8 cellular contexts compared by ENCODE assay signal in the genomic region with DNA sequence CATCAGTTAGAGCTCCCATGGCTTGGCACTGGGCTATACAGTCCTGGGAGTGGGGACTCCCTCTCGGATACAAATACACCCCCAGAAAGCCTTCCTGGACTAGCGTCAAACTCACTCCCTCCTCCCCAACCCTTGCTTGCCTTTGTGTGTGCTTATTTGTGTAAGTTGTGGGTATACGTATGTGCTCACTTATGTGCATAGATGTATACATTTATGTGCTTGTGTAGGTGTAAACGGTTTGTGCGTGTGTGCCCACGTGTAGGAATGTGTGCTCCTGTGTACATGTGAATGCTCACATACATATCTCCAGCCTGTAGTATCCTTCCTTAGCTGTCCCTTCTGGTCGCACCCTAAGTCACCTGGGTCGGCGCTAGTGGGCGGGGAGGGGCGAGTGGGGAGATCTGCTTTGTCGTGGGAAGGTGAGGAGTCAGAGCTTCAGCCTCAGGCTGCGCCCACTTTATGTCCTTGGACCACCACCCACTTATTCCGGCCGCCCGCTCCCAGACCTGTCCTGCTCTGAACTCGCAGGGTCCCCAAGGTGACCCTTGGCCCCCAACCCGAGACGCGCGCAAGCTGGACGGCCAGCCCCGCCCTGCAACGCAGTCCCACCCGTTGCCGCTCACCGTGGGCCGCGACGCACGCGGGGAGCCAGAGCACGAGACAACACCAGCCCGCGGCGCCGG. TPM values are rescaled to one million over a fixed set of nuclear protein-coding genes. Genes with fewer than 3 reads are reported as not detected.
DNase-seq lines count a peak whose midpoint lies in the region; ATAC-seq, FAIRE-seq and TF ChIP-seq lines count a peak whose summit lies in the region.

No MANE protein-coding gene starts in this region.

- H3K14ac ChIP-seq in trophoblast cell (ENCODE audit: low read length) = peak overlapping the region; percentile 13

- H3K79me1 ChIP-seq in trophoblast cell (ENCODE audit: low read length) = peaks cover 13% of the 10 kb centered on the region

- no peak overlapping the region for H2AK5ac ChIP-seq in trophoblast cell (ENCODE audit: low read length)

- no peaks in the 10 kb centered on the region for H3K9me3 ChIP-seq in trophoblast cell (ENCODE audit: insufficient read depth, low read depth, low read length)

- peak overlapping the region; percentile 70 for H3K9ac ChIP-seq in trophoblast cell (ENCODE audit: low read length)

- no peaks in the 10 kb centered on the region for H3K27me3 Mint-ChIP-seq in activated B cell treated with CpG ODN at 0.5 μM for 24 hours

- TF ChIP-seq CTCF in activated B cell treated with CpG ODN at 0.5 μM for 24 hours (IDR thresholded peaks at IDR 0.05) (no peak), fibroblast of pulmonary artery (IDR thresholded peaks at IDR 0.05; ENCODE audit: low read length, missing control alignments) (no peak)

- H4K91ac ChIP-seq in trophoblast cell (ENCODE audit: low read depth, low read length) = no peak overlapping the region

- H3K9me3 Mint-ChIP-seq in activated B cell treated with CpG ODN at 0.5 μM for 24 hours = no peaks in the 10 kb centered on the region

- CTCF ChIA-PET in activated B cell treated with CpG ODN at 0.5 μM for 24 hours (lab: Charles Lee) = interaction anchor here (1.6 to 2.8 kb wide), 4 partner anchors 20 to 154 kb away, joined by 4 to 23 read pairs (median 8); a partner anchor contains a TSS

- H2BK120ac ChIP-seq in trophoblast cell (ENCODE audit: insufficient read depth, low read length, poor library complexity) = no peak overlapping the region

- H2BK12ac ChIP-seq in trophoblast cell (ENCODE audit: low read length) = no peak overlapping the region

- H3K36me3 Mint-ChIP-seq in activated B cell treated with CpG ODN at 0.5 μM for 24 hours (ENCODE audit: low read depth) = peaks cover 26% of the 10 kb centered on the region

- no peak overlapping the region for H2BK5ac ChIP-seq in trophoblast cell (ENCODE audit: low read depth, low read length, poor library complexity)

- intact Hi-C loops in Right ventricle myocardium superior (cut with DNase I) (no loop called here), Right ventricle myocardium inferior (cut with DNase I) (no loop called here), activated B cell treated with CpG ODN at 0.5 μM for 24 hours (cut with micrococcal nuclease) (loop anchor here (1.0 to 5.0 kb wide), 7 partner anchors 18 to 1900 kb away; a partner anchor contains a TSS)

- FAIRE-seq in GM19239 (lab: Jason Lieb, UNC) = no peak

- peak overlapping the region; percentile 41 for H4K8ac ChIP-seq in trophoblast cell (ENCODE audit: low read depth, low read length)

- H2AFZ ChIP-seq in trophoblast cell (ENCODE audit: insufficient read depth, low read length, poor library complexity) = peak overlapping the region; percentile 75

- H3K27ac Mint-ChIP-seq in activated B cell treated with CpG ODN at 0.5 μM for 24 hours = no peak overlapping the region

- H4K12ac ChIP-seq in trophoblast cell (ENCODE audit: low read depth, low read length) = no peak overlapping the region

- no CpG with 5 or more reads among the region's 37 CpGs for WGBS in trophoblast cell (ENCODE audit: extremely low coverage, insufficient coverage, insufficient read length)

- ATAC-seq in Right ventricle myocardium superior (ENCODE audit: poor library complexity) = peak; percentile 0
- ATAC-seq in Right ventricle myocardium inferior = no peak
- peak; percentile 15 for ATAC-seq in HG03354 (IDR thresholded peaks at IDR 0.05; ENCODE audit: poor library complexity, severe bottlenecking, unreplicated experiment)
- no peak for ATAC-seq in activated B cell treated with CpG ODN at 0.5 μM for 24 hours (ENCODE audit: low read depth)

- H3K27ac ChIP-seq in trophoblast cell (ENCODE audit: low read depth, low read length) = no peak overlapping the region

- POLR2A ChIA-PET in activated B cell treated with CpG ODN at 0.5 μM for 24 hours (lab: Charles Lee) = interaction anchor here (0.6 to 4.5 kb wide), 14 partner anchors 17 to 1421 kb away, joined by 3 to 51 read pairs (median 9); a partner anchor contains a TSS

- peaks cover 11 to 12% of the 10 kb centered on the region in 2 experiments for H3K4me1 ChIP-seq in trophoblast cell (ENCODE audit: control insufficient read depth in 1 of 2, insufficient read depth in 2 of 2, low read length in 2 of 2)

- peaks cover 37% of the 10 kb centered on the region for H3K4me1 Mint-ChIP-seq in activated B cell treated with CpG ODN at 0.5 μM for 24 hours

- no peaks in the 10 kb centered on the region for H3K27me3 ChIP-seq in trophoblast cell (ENCODE audit: insufficient read depth, low read length)

- no peak for DNase-seq in Right ventricle myocardium superior
- no peak for DNase-seq in Right ventricle myocardium inferior (ENCODE audit: missing footprints)
- DNase-seq in activated B cell treated with CpG ODN at 0.5 μM for 24 hours = no peak
- DNase-seq in fibroblast of pulmonary artery (ENCODE audit: low read depth) = no peak
- peak in 1 of 2 donors; percentile 14 for DNase-seq in trophoblast cell
- DNase-seq in GM19239 (ENCODE audit: insufficient read length, low spot score) = no peak
- DNase-seq in NCI-H1417 treated with DMSO at 0.1 percent for 48 hours (lab: John Stamatoyannopoulos, UW) = no peak

- H3K4ac ChIP-seq in trophoblast cell (ENCODE audit: low read depth, low read length) = no peak overlapping the region

- H3K18ac ChIP-seq in trophoblast cell (ENCODE audit: low read length) = peak overlapping the region; percentile 56

- peaks cover 22% of the 10 kb centered on the region for H3K79me2 ChIP-seq in trophoblast cell (ENCODE audit: control insufficient read depth, insufficient read depth, low read length, poor library complexity)

- H3K36me3 ChIP-seq in trophoblast cell (ENCODE audit: control insufficient read depth in 1 of 2, insufficient read depth in 2 of 2, low read length in 2 of 2) = peaks cover 1 to 14% of the 10 kb centered on the region in 2 experiments

- peak overlapping the region; percentile 77 for H3K4me2 ChIP-seq in trophoblast cell (ENCODE audit: low read length)

- H3K23ac ChIP-seq in trophoblast cell (ENCODE audit: low read length) = no peak overlapping the region

- H3K4me3 ChIP-seq in fibroblast of pulmonary artery (replicated peaks; ENCODE audit: low read depth, low read length) = peak overlapping the region; percentile 95
- H3K4me3 ChIP-seq in trophoblast cell (ENCODE audit: low read depth, low read length) = peak overlapping the region; percentile 91

- peak overlapping the region; percentile 95 for H3K4me3 Mint-ChIP-seq in activated B cell treated with CpG ODN at 0.5 μM for 24 hours

RNA-seq across cellular contexts. Expression of a gene that starts 0.4 kb away (rescaled TPM):
- 91.6 TPM for total RNA-seq in Right ventricle myocardium superior
- total RNA-seq in Right ventricle myocardium inferior = 88.3 TPM
- total RNA-seq in activated B cell treated with CpG ODN at 0.5 μM for 24 hours = 4.6 and 4.7 TPM in 2 replicates
- polyA plus RNA-seq in trophoblast cell (2013) = 14.9 and 15.3 TPM in 2 replicates

RNA-seq across cellular contexts. Expression of a gene that starts 1.5 kb away (rescaled TPM):
- total RNA-seq in Right ventricle myocardium superior = 194 TPM
- total RNA-seq in Right ventricle myocardium inferior = 212 TPM
- total RNA-seq in activated B cell treated with CpG ODN at 0.5 μM for 24 hours = 295 and 307 TPM in 2 replicates
- polyA plus RNA-seq in trophoblast cell (2013) = 331 and 367 TPM in 2 replicates

RNA-seq across cellular contexts. Expression of a gene that starts 18.6 kb away (rescaled TPM):
- total RNA-seq in Right ventricle myocardium superior (15.5 TPM), Right ventricle myocardium inferior (16.8 TPM), activated B cell treated with CpG ODN at 0.5 μM for 24 hours (35.7 and 37.8 TPM in 2 replicates)
- 11.7 and 11.8 TPM in 2 replicates for polyA plus RNA-seq in trophoblast cell (2013)

RNA-seq across cellular contexts. Expression of a gene that starts 30.2 kb away (rescaled TPM):
- total RNA-seq in Right ventricle myocardium superior (not detected), Right ventricle myocardium inferior (not detected), activated B cell treated with CpG ODN at 0.5 μM for 24 hours (not detected in 2 replicates)
- not detected in 2 replicates for polyA plus RNA-seq in trophoblast cell (2013)

RNA-seq across cellular contexts. Expression of a gene that starts 51.7 kb away (rescaled TPM):
- 0.51 TPM for total RNA-seq in Right ventricle myocardium superior
- 0.87 TPM for total RNA-seq in Right ventricle myocardium inferior
- 21.4 and 25.7 TPM in 2 replicates for total RNA-seq in activated B cell treated with CpG ODN at 0.5 μM for 24 hours
- 0.60 and 0.71 TPM in 2 replicates for polyA plus RNA-seq in trophoblast cell (2013)

Comparison
In these comparisons a context has a peak if more than half of its experiments do, and no peak if none do; other contexts are left out.
1. ATAC-seq: peak in Right ventricle myocardium superior (single experiment) and HG03354 (single experiment); none in Right ventricle myocardium inferior (single experiment) and activated B cell treated with CpG ODN at 0.5 μM for 24 hours (single experiment).
2. RNA of a gene that starts 0.4 kb away (total RNA-seq): 91.6 TPM in Right ventricle myocardium superior (single experiment) and 88.3 TPM in Right ventricle myocardium inferior (single experiment); 4.6 to 4.7 TPM in activated B cell treated with CpG ODN at 0.5 μM for 24 hours; every median in the first group is over 10 times any median in the second.